ENCODE assay signal across 29 cellular contexts in the genomic region with DNA sequence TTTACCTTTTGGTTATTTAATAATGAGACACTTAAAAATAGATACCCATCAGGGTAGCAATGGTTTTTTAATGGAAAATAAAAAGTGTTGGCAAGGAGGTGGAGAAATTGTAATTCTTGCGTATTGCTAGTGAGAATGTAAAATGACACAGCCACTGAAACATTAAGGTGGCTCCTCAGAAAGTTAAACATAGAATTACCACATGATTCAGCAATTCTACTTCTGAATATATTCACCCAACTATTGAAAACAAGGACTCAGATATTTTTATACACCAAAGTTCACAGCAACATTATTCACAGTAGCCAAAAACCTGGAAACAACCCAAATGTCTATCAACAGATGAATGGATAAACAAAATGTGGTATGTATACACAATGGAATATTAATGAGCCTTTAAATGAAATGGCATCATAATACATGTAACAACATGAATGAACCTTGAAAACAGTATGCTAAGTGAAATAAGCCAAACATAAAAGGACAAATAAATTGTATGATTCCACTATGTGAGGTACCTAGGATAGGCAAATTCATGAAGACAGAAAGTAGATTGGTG.
"Had no signal": no experiment of that assay in that cellular context is flagged by ENCODE, and none has a peak within 500 bp of the region (broad histone marks: within the 10 kb centered on the region; RNA-seq: fewer than 3 reads in every experiment).

No MANE protein-coding gene starts in this region.

- H3K4me3 ChIP-seq: dorsolateral prefrontal cortex, gastrocnemius medialis, hepatocyte, lower lobe of right lung, right atrium auricular region, stomach, thyroid gland had no signal

- H3K27ac ChIP-seq: dorsolateral prefrontal cortex, epithelial cell of prostate, gastrocnemius medialis, hepatocyte, lower lobe of right lung, neutrophil, parathyroid adenoma, right atrium auricular region, thyroid gland had no signal

- H3K4me1 Mint-ChIP-seq: natural killer cell; neural crest cell; stimulated activated effector memory CD8-positive, alpha-beta T cell treated with anti-CD3 and anti-CD28 coated beads, Interleukin-12 subunit alpha, Interleukin-12 subunit beta, amount 100 ng/mL, for 72 hours had no signal

- FAIRE-seq: colon had no signal

- H3K27me3 ChIP-seq: gastrocnemius medialis, hepatocyte, neutrophil, right atrium auricular region, stomach, thyroid gland had no signal

- H3K27me3 Mint-ChIP-seq: progenitor cell of endocrine pancreas had no signal

- H3K36me3 Mint-ChIP-seq: natural killer cell; stimulated activated effector memory CD8-positive, alpha-beta T cell treated with anti-CD3 and anti-CD28 coated beads, Interleukin-12 subunit alpha, Interleukin-12 subunit beta, amount 100 ng/mL, for 72 hours had no signal

- H3K4me3 Mint-ChIP-seq: natural killer cell; neural crest cell; stimulated activated effector memory CD8-positive, alpha-beta T cell treated with anti-CD3 and anti-CD28 coated beads, Interleukin-12 subunit alpha, Interleukin-12 subunit beta, amount 100 ng/mL, for 72 hours had no signal

- H3K4me1 ChIP-seq: gastrocnemius medialis, lower lobe of right lung, parathyroid adenoma had no signal

- H3K36me3 ChIP-seq: gastrocnemius medialis, lower lobe of right lung, neutrophil, right atrium auricular region, stomach, thyroid gland had no signal

- H3K9me3 ChIP-seq: gastrocnemius medialis, lower lobe of right lung, neutrophil, right atrium auricular region, stomach, thyroid gland had no signal

- H3K9me3 Mint-ChIP-seq: stimulated activated effector memory CD8-positive, alpha-beta T cell treated with anti-CD3 and anti-CD28 coated beads, Interleukin-12 subunit alpha, Interleukin-12 subunit beta, amount 100 ng/mL, for 72 hours had no signal

- ATAC-seq: esophagus mucosa; gastrocnemius medialis; left colon; left ventricle myocardium superior; lower lobe of right lung; natural killer cell; sciatic nerve; stimulated activated effector memory CD8-positive, alpha-beta T cell treated with anti-CD3 and anti-CD28 coated beads, Interleukin-12 subunit alpha, Interleukin-12 subunit beta, amount 100 ng/mL, for 72 hours had no signal

- DNase-seq: cerebellar nuclear complex; dorsolateral prefrontal cortex; effector CD4-positive, alpha-beta T cell; foreskin fibroblast; gastrocnemius medialis; head of caudate nucleus; islet precursor cell; kidney glomerular epithelial cell; left colon; left ventricle myocardium superior; lower lobe of right lung; natural killer cell; stimulated activated CD4-positive, alpha-beta T cell treated with anti-CD3 and anti-CD28 coated beads, Interleukin-2, amount 100 ng/mL, for 24 hours; stimulated activated CD4-positive, alpha-beta T cell treated with anti-CD3 and anti-CD28 coated beads, Interleukin-4, amount 100 ng/mL, for 24 hours; stimulated activated naive CD4-positive, alpha-beta T cell treated with Interleukin-2 at 50 U/mL for 16 hours; stomach; thyroid gland; trophoblast cell had no signal

- H3K27ac Mint-ChIP-seq: natural killer cell; progenitor cell of endocrine pancreas; stimulated activated effector memory CD8-positive, alpha-beta T cell treated with anti-CD3 and anti-CD28 coated beads, Interleukin-12 subunit alpha, Interleukin-12 subunit beta, amount 100 ng/mL, for 72 hours had no signal
